25 cellular contexts compared by ENCODE assay signal in the genomic region with DNA sequence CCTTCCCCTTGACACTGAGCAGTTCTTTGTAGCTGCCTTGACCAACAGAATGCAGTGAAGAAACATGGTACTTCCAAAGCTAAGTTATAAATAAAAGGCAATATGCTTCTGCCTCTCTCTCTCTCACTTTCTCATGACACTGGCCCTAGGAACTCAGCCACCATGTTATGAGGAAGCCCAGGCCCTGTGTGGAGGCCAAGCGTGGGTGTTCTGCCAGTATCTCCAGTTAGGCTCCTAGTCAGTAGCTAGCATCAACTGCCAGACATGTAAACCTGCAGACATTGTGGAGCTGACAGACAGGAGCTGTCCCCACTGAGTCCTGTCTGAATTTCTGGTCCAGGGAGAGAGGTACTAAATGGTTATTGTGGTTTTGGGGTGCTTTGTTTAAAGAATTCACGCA. TPM values are rescaled to one million over a fixed set of nuclear protein-coding genes. Genes with fewer than 3 reads are reported as not detected.
"Had no signal": no experiment of that assay in that cellular context is flagged by ENCODE, and none has a peak within 500 bp of the region (broad histone marks: within the 10 kb centered on the region; RNA-seq: fewer than 3 reads in every experiment).

No MANE protein-coding gene starts in this region.

- H3K4me3 ChIP-seq: SJSA1, SK-N-MC had no signal

- H3K9me3 ChIP-seq: SJSA1 had no signal

- H3K27me3 Mint-ChIP-seq: IgD-negative memory B cell had no signal

- H3K27ac ChIP-seq: HL-60, SJSA1, SK-N-MC had no signal

- H3K27me3 ChIP-seq: SJSA1 had no signal

- FAIRE-seq: HTR-8/SVneo, RCC 7860 had no signal

- H3K4me1 Mint-ChIP-seq: IgD-negative memory B cell had no signal

- DNase-seq: KBM-7, MV-4-11, NCI-H1048, NCI-H1105, NCI-H1417, NCI-H1436 treated with DMSO at 0.1 percent for 48 hours, NCI-H1694, NCI-H187 treated with DMSO at 0.1 percent for 48 hours, NCI-H2029 treated with DMSO at 0.1 percent for 48 hours, NCI-H226, NCI-H446, NCI-H510A, NCI-H524 treated with DMSO at 0.1 percent for 48 hours, NCI-H69, NCI-H774, Right ventricle myocardium superior, RPMI8226, SIG-M5 had no signal

- H3K4me1 ChIP-seq: SJSA1 had no signal

- H3K4me3 Mint-ChIP-seq: IgD-negative memory B cell had no signal

RNA-seq across cellular contexts. Expression of a gene that starts 47.6 kb away (rescaled TPM):
- total RNA-seq: MCF 10A, Right ventricle myocardium superior, SJSA1 had no signal
- polyA plus RNA-seq: IgD-negative memory B cell had no signal
